In genomic region chrX:138759217-138759943, GRCh38 we compare ENCODE assay signal across 29 cellular contexts. TPM values are rescaled to one million over a fixed set of nuclear protein-coding genes. Genes with fewer than 3 reads are reported as not detected.
"Had no signal": no experiment of that assay in that cellular context is flagged by ENCODE, and none has a peak within 500 bp of the region (broad histone marks: within the 10 kb centered on the region; RNA-seq: fewer than 3 reads in every experiment).

No MANE protein-coding gene starts in this region.

- H3K4me1 Mint-ChIP-seq: activated CD4-positive, alpha-beta memory T cell treated with anti-CD3 and anti-CD28 coated beads, Interleukin-2, amount 10 ng/mL, durations not matched to agents 7 days and 5 days; activated T-helper 17 cell treated with anti-CD3 and anti-CD28 coated beads, Interleukin-2, amount 50 U/mL, for 72 hours; T-helper 17 cell had no signal

- H3K9me3 ChIP-seq: MG63 had no signal

- H3K4me3 Mint-ChIP-seq: activated CD4-positive, alpha-beta memory T cell treated with anti-CD3 and anti-CD28 coated beads, Interleukin-2, amount 10 ng/mL, durations not matched to agents 7 days and 5 days; activated naive CD4-positive, alpha-beta T cell treated with anti-CD3 and anti-CD28 coated beads for 36 hours; activated naive CD8-positive, alpha-beta T cell; activated T-helper 17 cell treated with anti-CD3 and anti-CD28 coated beads, Interleukin-2, amount 50 U/mL, for 72 hours; T-helper 17 cell; WTC11 had no signal

- H3K27me3 Mint-ChIP-seq: activated CD4-positive, alpha-beta memory T cell treated with anti-CD3 and anti-CD28 coated beads, Interleukin-2, amount 10 ng/mL, durations not matched to agents 7 days and 5 days; T-helper 17 cell had no signal

- DNase-seq: activated CD4-positive, alpha-beta memory T cell treated with anti-CD3 and anti-CD28 coated beads, Interleukin-2, amount 10 ng/mL, durations not matched to agents 7 days and 5 days; activated CD4-positive, alpha-beta T cell treated with anti-CD3 and anti-CD28 coated beads for 1 hour; activated CD4-positive, alpha-beta T cell treated with anti-CD3 and anti-CD28 coated beads, Interleukin-2, amount 50 U/mL, for 1 hour; activated gamma-delta T cell; activated naive CD4-positive, alpha-beta T cell treated with anti-CD3 and anti-CD28 coated beads for 36 hours; activated T-cell treated with anti-CD3 and anti-CD28 coated beads for 4 hours; activated T-cell treated with anti-CD3 and anti-CD28 coated beads, Interleukin-2, amount 50 U/mL, for 48 hours; amygdala; brain microvascular endothelial cell; caudate nucleus; MG63; MV-4-11; NCI-H1092 treated with DMSO at 0.1 percent for 48 hours; NCI-H1417 treated with DMSO at 0.1 percent for 48 hours; NCI-H1694; NCI-H2029; NCI-H2107; NCI-H2171 treated with DMSO at 0.1 percent for 48 hours; NCI-H226; NCI-H510A; NCI-H526 treated with DMSO at 0.1 percent for 48 hours; PC-9; SIG-M5; T-helper 17 cell; T-helper 9 cell had no signal

- H3K27ac ChIP-seq: brain microvascular endothelial cell, PC-9 had no signal

- H3K27ac Mint-ChIP-seq: activated CD4-positive, alpha-beta memory T cell treated with anti-CD3 and anti-CD28 coated beads, Interleukin-2, amount 10 ng/mL, durations not matched to agents 7 days and 5 days; activated naive CD4-positive, alpha-beta T cell treated with anti-CD3 and anti-CD28 coated beads for 36 hours; activated naive CD8-positive, alpha-beta T cell; activated T-helper 17 cell treated with anti-CD3 and anti-CD28 coated beads, Interleukin-2, amount 50 U/mL, for 72 hours; T-helper 17 cell; WTC11 had no signal

- H2AFZ ChIP-seq: PC-9 had no signal

- H3K36me3 Mint-ChIP-seq: activated naive CD8-positive, alpha-beta T cell; WTC11 had no signal

- ATAC-seq: activated T-helper 17 cell treated with anti-CD3 and anti-CD28 coated beads, Interleukin-2, amount 50 U/mL, for 72 hours; T-helper 17 cell; WTC11 had no signal

- H3K36me3 ChIP-seq: brain microvascular endothelial cell, MG63 had no signal

- H3K4me3 ChIP-seq: MG63, PC-9 had no signal

- H3K9me3 Mint-ChIP-seq: activated CD4-positive, alpha-beta memory T cell treated with anti-CD3 and anti-CD28 coated beads, Interleukin-2, amount 10 ng/mL, durations not matched to agents 7 days and 5 days; activated naive CD4-positive, alpha-beta T cell treated with anti-CD3 and anti-CD28 coated beads for 36 hours; activated T-helper 17 cell treated with anti-CD3 and anti-CD28 coated beads, Interleukin-2, amount 50 U/mL, for 72 hours; WTC11 had no signal

- H3K27me3 ChIP-seq: brain microvascular endothelial cell, MG63 had no signal

- H3K4me2 ChIP-seq: PC-9 had no signal

RNA-seq across cellular contexts. Expression of gene FGF13, which starts 47.9 kb away (rescaled TPM):
- total RNA-seq: activated CD4-positive, alpha-beta memory T cell treated with anti-CD3 and anti-CD28 coated beads, Interleukin-2, amount 10 ng/mL, durations not matched to agents 7 days and 5 days; activated CD8-positive, alpha-beta memory T cell treated with anti-CD3 and anti-CD28 coated beads for 36 hours; activated naive CD4-positive, alpha-beta T cell treated with anti-CD3 and anti-CD28 coated beads for 36 hours; activated T-helper 17 cell treated with anti-CD3 and anti-CD28 coated beads, Interleukin-2, amount 50 U/mL, for 72 hours; T-helper 17 cell had no signal
